10 cellular contexts compared by ENCODE assay signal in genomic region chr2:207766697-207767460, GRCh38. TPM values are rescaled to one million over a fixed set of nuclear protein-coding genes. Genes with fewer than 3 reads are reported as not detected.
A peak's percentile ranks its signal among the peaks of the same experiment; 100 is the strongest.
DNase-seq lines count a peak whose midpoint lies in the region; ATAC-seq and TF ChIP-seq lines count a peak whose summit lies in the region.
"Had no signal": no experiment of that assay in that cellular context is flagged by ENCODE, and none has a peak within 500 bp of the region (broad histone marks: within the 10 kb centered on the region; RNA-seq: fewer than 3 reads in every experiment).

No MANE protein-coding gene starts in this region.

- H3K9ac ChIP-seq in adipocyte (ENCODE audit: low read length) (peak overlapping the region; percentile 51), liver (ENCODE audit: low read depth in 1 of 2, low read length in 2 of 2) (peak overlapping the region; percentile 40 to 73)

- H3K4me3 Mint-ChIP-seq in MCF 10A (ENCODE audit: unreplicated experiment): peak overlapping the region; percentile 86

- intact Hi-C loops in MCF 10A (cut with micrococcal nuclease): loop anchor here (10.0 kb wide), 1 partner anchor 78 kb away; no protein-coding TSS in a partner anchor
- intact Hi-C loops in breast epithelium (cut with DNase I; ENCODE audit: low total_unique reads): no loop called here
- intact Hi-C loops in thyroid gland (cut with DNase I): loop anchor here (10.0 kb wide), 1 partner anchor 208 kb away; no protein-coding TSS in a partner anchor
- intact Hi-C loops in sciatic nerve (cut with DNase I): no loop called here

- POLR2A ChIA-PET in MCF 10A (lab: Yijun Ruan, JAX): interaction anchor here (0.8 to 1.2 kb wide), 2 partner anchors 258 to 259 kb away, joined by 3 to 4 read pairs; partner anchors contain the start of gene PLEKHM3

- TF ChIP-seq POLR2A in breast epithelium (IDR thresholded peaks at IDR 0.05) (no peak), thyroid gland (IDR thresholded peaks at IDR 0.05) (peak in 1 of 2 donors; percentile 4)

- CTCF ChIA-PET in MCF 10A (lab: Yijun Ruan, JAX): interaction anchor here (1.4 to 2.5 kb wide), 3 partner anchors 21 to 274 kb away, joined by 3 to 15 read pairs (median 12); no protein-coding TSS in a partner anchor

- 22% methylated on average over 65 of the region's 65 CpGs for WGBS in liver
- WGBS in thyroid gland, 2 donors: 52 to 54% methylated on average over 42 to 45 of the region's 65 CpGs

- H3K36me3 ChIP-seq in breast epithelium: no peaks in the 10 kb centered on the region
- peaks cover 32% of the 10 kb centered on the region for H3K36me3 ChIP-seq in adipocyte (ENCODE audit: control insufficient read depth, insufficient read depth, low read length, severe bottlenecking)
- peaks cover 0 to 10% (median under 1%) of the 10 kb centered on the region in 4 donors for H3K36me3 ChIP-seq in liver (ENCODE audit: control insufficient read depth in 4 of 4, insufficient read depth in 3 of 4, low read depth in 1 of 4, low read length in 3 of 4)
- no peaks in the 10 kb centered on the region for H3K36me3 ChIP-seq in thyroid gland

- H3K27me3 Mint-ChIP-seq in MCF 10A (ENCODE audit: insufficient read depth, unreplicated experiment): no peaks in the 10 kb centered on the region

- H3K9me3 Mint-ChIP-seq in MCF 10A (ENCODE audit: unreplicated experiment): no peaks in the 10 kb centered on the region

- H3K27ac ChIP-seq in breast epithelium (no peak overlapping the region), liver (ENCODE audit: low read depth in 1 of 2, low read length in 2 of 2) (peak overlapping the region; percentile 40 to 88), thyroid gland (peak overlapping the region; percentile 84 to 93 (median 84))

- H3K4me3 ChIP-seq in breast epithelium (peak overlapping the region in 1 of 3 donors; percentile 4), adipocyte (ENCODE audit: low read length) (peak overlapping the region; percentile 95), liver (ENCODE audit: low read depth in 1 of 3, low read length in 3 of 3) (peak overlapping the region in 2 of 3 donors; percentile 81 to 92), thyroid gland (replicated peaks in 1 of 3) (peak overlapping the region in 1 of 3 donors; percentile 93)

- peaks cover 8% of the 10 kb centered on the region for H3K4me1 Mint-ChIP-seq in MCF 10A (ENCODE audit: insufficient read depth, unreplicated experiment)

- no peaks in the 10 kb centered on the region for H3K27me3 ChIP-seq in breast epithelium
- no peaks in the 10 kb centered on the region for H3K27me3 ChIP-seq in adipocyte (replicated peaks; ENCODE audit: control insufficient read depth, insufficient read depth, low read length)
- H3K27me3 ChIP-seq in liver (ENCODE audit: control insufficient read depth in 4 of 4, insufficient read depth in 4 of 4, low read length in 3 of 4): no peaks in the 10 kb centered on the region
- no peaks in the 10 kb centered on the region for H3K27me3 ChIP-seq in thyroid gland

- no peak for TF ChIP-seq CTCF in MCF 10A (IDR thresholded peaks at IDR 0.05; ENCODE audit: unreplicated experiment)
- TF ChIP-seq CTCF in breast epithelium (IDR thresholded peaks at IDR 0.05): no peak
- TF ChIP-seq CTCF in liver (IDR thresholded peaks at IDR 0.05; ENCODE audit: low read depth, low read length, missing input control): no peak
- no peak for TF ChIP-seq CTCF in thyroid gland (IDR thresholded peaks at IDR 0.05)

- ATAC-seq in HG03354 (IDR thresholded peaks at IDR 0.05; ENCODE audit: poor library complexity, severe bottlenecking, unreplicated experiment) (no peak), sciatic nerve (no peak)
- ATAC-seq: activated naive CD4-positive, alpha-beta T cell treated with anti-CD3 and anti-CD28 coated beads, Interleukin-2, amount 50 U/mL, for 72 hours had no signal

- H3K9me3 ChIP-seq in breast epithelium: no peaks in the 10 kb centered on the region
- H3K9me3 ChIP-seq in adipocyte (ENCODE audit: control insufficient read depth, low read length): no peaks in the 10 kb centered on the region
- H3K9me3 ChIP-seq in liver (ENCODE audit: control insufficient read depth in 4 of 4, low read length in 3 of 4): no peaks in the 10 kb centered on the region
- H3K9me3 ChIP-seq in thyroid gland: no peaks in the 10 kb centered on the region

- H3K4me1 ChIP-seq in breast epithelium: peaks cover 0 to 3% of the 10 kb centered on the region in 2 donors
- peaks cover 42% of the 10 kb centered on the region for H3K4me1 ChIP-seq in adipocyte (ENCODE audit: control insufficient read depth, insufficient read depth, low read length)
- peaks cover 1 to 67% (median 44%) of the 10 kb centered on the region in 4 donors for H3K4me1 ChIP-seq in liver (ENCODE audit: control insufficient read depth in 4 of 4, insufficient read depth in 4 of 4, low read length in 3 of 4)
- H3K4me1 ChIP-seq in thyroid gland: peaks cover 42 to 50% of the 10 kb centered on the region in 2 donors

- BruUV-seq in MCF 10A (replicated peaks; lab: Mats Ljungman, UMichigan): no TSS peak

- H3K36me3 Mint-ChIP-seq in MCF 10A (ENCODE audit: insufficient read depth, unreplicated experiment): peaks cover 5% of the 10 kb centered on the region

- DNase-seq in MCF 10A (ENCODE audit: unreplicated experiment): no peak
- DNase-seq in breast epithelium (ENCODE audit: low spot score in 2 of 2): no peak
- no peak for DNase-seq in adipocyte (ENCODE audit: low read depth)
- DNase-seq in thyroid gland: peak; percentile 39 to 41
- no peak for DNase-seq in NCI-H226
- DNase-seq in sciatic nerve (ENCODE audit: low spot score): no peak
- DNase-seq: HCEC 1CT had no signal

- H3K27ac Mint-ChIP-seq in MCF 10A (ENCODE audit: low read depth, unreplicated experiment): no peak overlapping the region
- H3K27ac Mint-ChIP-seq: activated naive CD4-positive, alpha-beta T cell treated with anti-CD3 and anti-CD28 coated beads, Interleukin-2, amount 50 U/mL, for 72 hours had no signal

- TF ChIP-seq RAD21 in liver (IDR thresholded peaks at IDR 0.05): peak in 1 of 2 donors; percentile 3

TF ChIP-seq in liver, 16 proteins besides CTCF, POLR2A, EP300 and RAD21:
- no peak for TF ChIP-seq SP1 (IDR thresholded peaks at IDR 0.05)
- TF ChIP-seq HNF4G (IDR thresholded peaks at IDR 0.05): no peak
- TF ChIP-seq, protein P1, sequence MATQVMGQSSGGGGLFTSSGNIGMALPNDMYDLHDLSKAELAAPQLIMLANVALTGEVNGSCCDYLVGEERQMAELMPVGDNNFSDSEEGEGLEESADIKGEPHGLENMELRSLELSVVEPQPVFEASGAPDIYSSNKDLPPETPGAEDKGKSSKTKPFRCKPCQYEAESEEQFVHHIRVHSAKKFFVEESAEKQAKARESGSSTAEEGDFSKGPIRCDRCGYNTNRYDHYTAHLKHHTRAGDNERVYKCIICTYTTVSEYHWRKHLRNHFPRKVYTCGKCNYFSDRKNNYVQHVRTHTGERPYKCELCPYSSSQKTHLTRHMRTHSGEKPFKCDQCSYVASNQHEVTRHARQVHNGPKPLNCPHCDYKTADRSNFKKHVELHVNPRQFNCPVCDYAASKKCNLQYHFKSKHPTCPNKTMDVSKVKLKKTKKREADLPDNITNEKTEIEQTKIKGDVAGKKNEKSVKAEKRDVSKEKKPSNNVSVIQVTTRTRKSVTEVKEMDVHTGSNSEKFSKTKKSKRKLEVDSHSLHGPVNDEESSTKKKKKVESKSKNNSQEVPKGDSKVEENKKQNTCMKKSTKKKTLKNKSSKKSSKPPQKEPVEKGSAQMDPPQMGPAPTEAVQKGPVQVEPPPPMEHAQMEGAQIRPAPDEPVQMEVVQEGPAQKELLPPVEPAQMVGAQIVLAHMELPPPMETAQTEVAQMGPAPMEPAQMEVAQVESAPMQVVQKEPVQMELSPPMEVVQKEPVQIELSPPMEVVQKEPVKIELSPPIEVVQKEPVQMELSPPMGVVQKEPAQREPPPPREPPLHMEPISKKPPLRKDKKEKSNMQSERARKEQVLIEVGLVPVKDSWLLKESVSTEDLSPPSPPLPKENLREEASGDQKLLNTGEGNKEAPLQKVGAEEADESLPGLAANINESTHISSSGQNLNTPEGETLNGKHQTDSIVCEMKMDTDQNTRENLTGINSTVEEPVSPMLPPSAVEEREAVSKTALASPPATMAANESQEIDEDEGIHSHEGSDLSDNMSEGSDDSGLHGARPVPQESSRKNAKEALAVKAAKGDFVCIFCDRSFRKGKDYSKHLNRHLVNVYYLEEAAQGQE (IDR thresholded peaks at IDR 0.05): no peak
- TF ChIP-seq JUND (IDR thresholded peaks at IDR 0.05): no peak

RNA-seq across cellular contexts. Expression of gene FZD5, which starts 2.8 kb away (rescaled TPM):
- 2.6 and 4.3 TPM in 2 replicates for total RNA-seq in MCF 10A (2022)
- 10 to 100 TPM in 2 of 3 donors, 1 to 10 TPM in 1; 5.2 to 17.0 (median 12.1) TPM for total RNA-seq in breast epithelium
- 10 to 100 TPM; 31.0 to 31.1 TPM for total RNA-seq in liver
- polyA plus RNA-seq in liver: 10 to 100 TPM; 14.7 to 23.1 TPM
- 10 to 100 TPM; 31.2 to 45.4 (median 41.5) TPM for total RNA-seq in thyroid gland
- 6.3 TPM for total RNA-seq in sciatic nerve

RNA-seq across cellular contexts. Expression of gene CCNYL1, which starts 55.4 kb away (rescaled TPM):
- total RNA-seq in MCF 10A (2022) (19.7 and 23.3 TPM in 2 replicates), breast epithelium (10 to 100 TPM in 2 of 3 donors, 1 to 10 TPM in 1; 10.0 to 17.4 (median 11.8) TPM), liver (1 to 10 TPM; 7.6 to 8.8 TPM), thyroid gland (10 to 100 TPM; 14.8 to 22.2 (median 17.9) TPM), sciatic nerve (19.3 TPM)
- polyA plus RNA-seq in liver: 1 to 10 TPM; 5.8 to 9.3 TPM

Comparison
In these comparisons a context has a peak if more than half of its experiments do, and no peak if none do; other contexts are left out.
1. intact Hi-C loops: an anchor here in MCF 10A (10.0 kb wide) and thyroid gland (10.0 kb wide); none called in breast epithelium and sciatic nerve.
2. DNase-seq: peak in thyroid gland (2 of 2); none in MCF 10A (single experiment), breast epithelium (0 of 2), adipocyte (single experiment), NCI-H226 (single experiment) and sciatic nerve (single experiment).
3. H3K27ac ChIP-seq: peak in liver (2 of 2) and thyroid gland (3 of 3); none in breast epithelium (0 of 2).